ENCODE assay signal across 1 cellular context in genomic region chr12:106498056-106498455, GRCh38.
TF ChIP-seq lines count a peak whose summit lies in the region.

No MANE protein-coding gene starts in this region.

TF ChIP-seq in K562, 482 proteins besides CTCF, POLR2A, EP300 and RAD21 (continued from another document):
- no peak for TF ChIP-seq NR0B1 (IDR thresholded peaks at IDR 0.05; ENCODE audit: partially characterized antibody)
- no peak for TF ChIP-seq NELFE (IDR thresholded peaks at IDR 0.05; ENCODE audit: insufficient read depth, insufficient read length)
- no peak for TF ChIP-seq ZNF324 (CRISPR knock-in tag; IDR thresholded peaks at IDR 0.05)
